In genomic region chr5:157022002-157022401, GRCh38 we compare ENCODE assay signal across 25 cellular contexts. TPM values are rescaled to one million over a fixed set of nuclear protein-coding genes. Genes with fewer than 3 reads are reported as not detected.
DNase-seq lines count a peak whose midpoint lies in the region; ATAC-seq and TF ChIP-seq lines count a peak whose summit lies in the region.
"Had no signal": no experiment of that assay in that cellular context is flagged by ENCODE, and none has a peak within 500 bp of the region (broad histone marks: within the 10 kb centered on the region; RNA-seq: fewer than 3 reads in every experiment).

No MANE protein-coding gene starts in this region.

- H3K9ac ChIP-seq in PC-3 (ENCODE audit: low read length): no peak overlapping the region
- H3K9ac ChIP-seq: BLaER1 treated with 17β-estradiol and CSF1 and Interleukin-3, amounts not matched to agents 10 nM and 100 nM had no signal

- no peak overlapping the region for H3K4me3 Mint-ChIP-seq in activated T-helper 1 cell treated with anti-CD3 and anti-CD28 coated beads, Interleukin-12 subunit alpha, Interleukin-12 subunit beta, Interleukin-2, Interleukin-4 antibody, amounts not matched to agents 30 ng/mL and 10 ng/mL and 1 ng/mL, durations not matched to agents 14 hours and 24 hours and 36 hours
- H3K4me3 Mint-ChIP-seq in natural killer cell treated with Interleukin-12 subunit alpha and Interleukin-12 subunit beta and Interleukin-15 and Interleukin-18, amount 100 ng/mL, for 72 hours: peak overlapping the region; percentile 60
- no peak overlapping the region for H3K4me3 Mint-ChIP-seq in stimulated activated naive CD8-positive, alpha-beta T cell treated with anti-CD3 and anti-CD28 coated beads, Interleukin-15, amount 100 ng/mL, for 72 hours
- H3K4me3 Mint-ChIP-seq: H9, HFFc6 had no signal

- H2AFZ ChIP-seq in PC-3 (ENCODE audit: low read length): no peak overlapping the region

- H4K20me1 ChIP-seq in PC-3 (ENCODE audit: low read length): no peaks in the 10 kb centered on the region
- H4K20me1 ChIP-seq: BLaER1 treated with 17β-estradiol and CSF1 and Interleukin-3, amounts not matched to agents 10 nM and 100 nM had no signal

- peaks cover 11 to 13% of the 10 kb centered on the region in 2 donors for H3K9me3 Mint-ChIP-seq in activated naive CD4-positive, alpha-beta T cell treated with anti-CD3 and anti-CD28 coated beads, Interleukin-2, amount 50 U/mL, for 72 hours
- H3K9me3 Mint-ChIP-seq in activated T-helper 1 cell treated with anti-CD3 and anti-CD28 coated beads, Interleukin-12 subunit alpha, Interleukin-12 subunit beta, Interleukin-2, Interleukin-4 antibody, amounts not matched to agents 30 ng/mL and 10 ng/mL and 1 ng/mL, durations not matched to agents 14 hours and 24 hours and 36 hours: peaks cover 25% of the 10 kb centered on the region
- H3K9me3 Mint-ChIP-seq in natural killer cell treated with Interleukin-12 subunit alpha and Interleukin-12 subunit beta and Interleukin-15 and Interleukin-18, amount 100 ng/mL, for 72 hours: peaks cover 8% of the 10 kb centered on the region
- H3K9me3 Mint-ChIP-seq in stimulated activated naive CD8-positive, alpha-beta T cell treated with anti-CD3 and anti-CD28 coated beads, Interleukin-15, amount 100 ng/mL, for 72 hours: peaks cover 6 to 18% of the 10 kb centered on the region in 2 donors

- no peaks in the 10 kb centered on the region for H3F3A ChIP-seq in PC-3 (ENCODE audit: low read length, unreplicated experiment)

- peaks cover 34% of the 10 kb centered on the region for H3K4me1 ChIP-seq in PC-3 (ENCODE audit: insufficient read depth, low read length)
- H3K4me1 ChIP-seq: BLaER1 treated with 17β-estradiol and CSF1 and Interleukin-3, amounts not matched to agents 10 nM and 100 nM had no signal

- H3K4me1 Mint-ChIP-seq in activated T-helper 1 cell treated with anti-CD3 and anti-CD28 coated beads, Interleukin-12 subunit alpha, Interleukin-12 subunit beta, Interleukin-2, Interleukin-4 antibody, amounts not matched to agents 30 ng/mL and 10 ng/mL and 1 ng/mL, durations not matched to agents 14 hours and 24 hours and 36 hours (ENCODE audit: low read depth): peaks cover 66% of the 10 kb centered on the region
- H3K4me1 Mint-ChIP-seq in natural killer cell treated with Interleukin-12 subunit alpha and Interleukin-12 subunit beta and Interleukin-15 and Interleukin-18, amount 100 ng/mL, for 72 hours (ENCODE audit: low read depth in 2 of 2): peaks cover 59 to 71% of the 10 kb centered on the region in 2 donors
- H3K4me1 Mint-ChIP-seq in stimulated activated naive CD8-positive, alpha-beta T cell treated with anti-CD3 and anti-CD28 coated beads, Interleukin-15, amount 100 ng/mL, for 72 hours: peaks cover 51% of the 10 kb centered on the region

- H3K36me3 Mint-ChIP-seq in activated naive CD4-positive, alpha-beta T cell treated with anti-CD3 and anti-CD28 coated beads, Interleukin-2, amount 50 U/mL, for 72 hours: peaks cover 18 to 29% of the 10 kb centered on the region in 2 donors
- H3K36me3 Mint-ChIP-seq in activated T-helper 1 cell treated with anti-CD3 and anti-CD28 coated beads, Interleukin-12 subunit alpha, Interleukin-12 subunit beta, Interleukin-2, Interleukin-4 antibody, amounts not matched to agents 30 ng/mL and 10 ng/mL and 1 ng/mL, durations not matched to agents 14 hours and 24 hours and 36 hours (ENCODE audit: low read depth): peaks cover 27% of the 10 kb centered on the region
- peaks cover 21% of the 10 kb centered on the region for H3K36me3 Mint-ChIP-seq in natural killer cell treated with Interleukin-12 subunit alpha and Interleukin-12 subunit beta and Interleukin-15 and Interleukin-18, amount 100 ng/mL, for 72 hours

- H3K27ac ChIP-seq in PC-3 (ENCODE audit: low read length): peak overlapping the region; percentile 31; the same call in 1 of the 2 replicates
- H3K27ac ChIP-seq: BLaER1 treated with 17β-estradiol and CSF1 and Interleukin-3, amounts not matched to agents 10 nM and 100 nM had no signal

- intact Hi-C loops in PC-3 (cut with micrococcal nuclease): loop anchor here (10.0 kb wide), 1 partner anchor 127 kb away; no protein-coding TSS in a partner anchor
- intact Hi-C loops in activated T-helper 1 cell treated with anti-CD3 and anti-CD28 coated beads, Interleukin-12 subunit alpha, Interleukin-12 subunit beta, Interleukin-2, Interleukin-4 antibody, amounts not matched to agents 30 ng/mL and 10 ng/mL and 1 ng/mL, durations not matched to agents 14 hours and 24 hours and 36 hours (cut with micrococcal nuclease): no loop called here

- BruUV-seq in PC-3 (replicated peaks; lab: Mats Ljungman, UMichigan): no TSS peak

- no peaks in the 10 kb centered on the region for H3K79me2 ChIP-seq in PC-3 (ENCODE audit: low read length)

- TF ChIP-seq CTCF in PC-3 (conservative IDR thresholded peaks at IDR 0.05; ENCODE audit: low read depth, low read length): no peak

- peak overlapping the region; percentile 27; the same call in 1 of the 2 replicates for H3K4me2 ChIP-seq in PC-3 (ENCODE audit: low read length)
- H3K4me2 ChIP-seq: BLaER1 treated with 17β-estradiol and CSF1 and Interleukin-3, amounts not matched to agents 10 nM and 100 nM had no signal

- no peak for ATAC-seq in activated naive CD4-positive, alpha-beta T cell treated with anti-CD3 and anti-CD28 coated beads, Interleukin-2, amount 50 U/mL, for 72 hours
- ATAC-seq in PC-3 (peak; percentile 73), HG03354 (IDR thresholded peaks at IDR 0.05; ENCODE audit: poor library complexity, severe bottlenecking, unreplicated experiment) (no peak)
- ATAC-seq in natural killer cell treated with Interleukin-12 subunit alpha and Interleukin-12 subunit beta and Interleukin-15 and Interleukin-18, amount 100 ng/mL, for 72 hours: no peak
- no peak for ATAC-seq in stimulated activated naive CD8-positive, alpha-beta T cell treated with anti-CD3 and anti-CD28 coated beads, Interleukin-15, amount 100 ng/mL, for 72 hours
- ATAC-seq: GM12878, K562 had no signal

- no peaks in the 10 kb centered on the region for H3K36me3 ChIP-seq in PC-3 (ENCODE audit: low read depth, low read length)
- H3K36me3 ChIP-seq: BLaER1 treated with 17β-estradiol and CSF1 and Interleukin-3, amounts not matched to agents 10 nM and 100 nM; MG63 had no signal

- H3K27ac Mint-ChIP-seq in activated naive CD4-positive, alpha-beta T cell treated with anti-CD3 and anti-CD28 coated beads, Interleukin-2, amount 50 U/mL, for 72 hours: peak overlapping the region; percentile 4 to 14
- H3K27ac Mint-ChIP-seq in activated T-helper 1 cell treated with anti-CD3 and anti-CD28 coated beads, Interleukin-12 subunit alpha, Interleukin-12 subunit beta, Interleukin-2, Interleukin-4 antibody, amounts not matched to agents 30 ng/mL and 10 ng/mL and 1 ng/mL, durations not matched to agents 14 hours and 24 hours and 36 hours: peak overlapping the region; percentile 90
- H3K27ac Mint-ChIP-seq in natural killer cell treated with Interleukin-12 subunit alpha and Interleukin-12 subunit beta and Interleukin-15 and Interleukin-18, amount 100 ng/mL, for 72 hours: peak overlapping the region; percentile 89 to 91
- H3K27ac Mint-ChIP-seq in stimulated activated naive CD8-positive, alpha-beta T cell treated with anti-CD3 and anti-CD28 coated beads, Interleukin-15, amount 100 ng/mL, for 72 hours: peak overlapping the region in 1 of 2 donors; percentile 43
- H3K27ac Mint-ChIP-seq: CD4-positive, alpha-beta memory T cell; HFFc6 had no signal

- peaks cover 3% of the 10 kb centered on the region for H3K27me3 Mint-ChIP-seq in activated T-helper 1 cell treated with anti-CD3 and anti-CD28 coated beads, Interleukin-12 subunit alpha, Interleukin-12 subunit beta, Interleukin-2, Interleukin-4 antibody, amounts not matched to agents 30 ng/mL and 10 ng/mL and 1 ng/mL, durations not matched to agents 14 hours and 24 hours and 36 hours (ENCODE audit: insufficient read depth)
- no peaks in the 10 kb centered on the region for H3K27me3 Mint-ChIP-seq in natural killer cell treated with Interleukin-12 subunit alpha and Interleukin-12 subunit beta and Interleukin-15 and Interleukin-18, amount 100 ng/mL, for 72 hours
- no peaks in the 10 kb centered on the region for H3K27me3 Mint-ChIP-seq in stimulated activated naive CD8-positive, alpha-beta T cell treated with anti-CD3 and anti-CD28 coated beads, Interleukin-15, amount 100 ng/mL, for 72 hours
- H3K27me3 Mint-ChIP-seq: CD4-positive, alpha-beta memory T cell had no signal

- CTCF ChIA-PET in PC-3 (lab: Charles Lee): no interaction called here

- H3K9me2 ChIP-seq in PC-3 (replicated peaks; ENCODE audit: low read length): no peaks in the 10 kb centered on the region

- POLR2A ChIA-PET in PC-3 (lab: Charles Lee; ENCODE audit: unreplicated experiment): no interaction called here

- no peaks in the 10 kb centered on the region; the same call in 1 of the 2 replicates for H3K9me3 ChIP-seq in PC-3 (ENCODE audit: low read length)
- H3K9me3 ChIP-seq: MG63 had no signal

- no peak for DNase-seq in activated naive CD4-positive, alpha-beta T cell treated with anti-CD3 and anti-CD28 coated beads, Interleukin-2, amount 50 U/mL, for 72 hours (ENCODE audit: low spot score in 2 of 2)
- DNase-seq in activated naive CD4-positive, alpha-beta T cell treated with anti-CD3 and anti-CD28 coated beads, Interleukin-2, amount 50 U/mL, for 16 hours: no peak
- peak; percentile 84 for DNase-seq in PC-3
- no peak for DNase-seq in activated T-helper 1 cell treated with anti-CD3 and anti-CD28 coated beads, Interleukin-12 subunit alpha, Interleukin-12 subunit beta, Interleukin-2, Interleukin-4 antibody, amounts not matched to agents 30 ng/mL and 10 ng/mL and 1 ng/mL, durations not matched to agents 14 hours and 24 hours and 36 hours (ENCODE audit: low spot score)
- no peak for DNase-seq in natural killer cell treated with Interleukin-12 subunit alpha and Interleukin-12 subunit beta and Interleukin-15 and Interleukin-18, amount 100 ng/mL, for 72 hours (ENCODE audit: low spot score)
- DNase-seq in stimulated activated naive CD8-positive, alpha-beta T cell treated with anti-CD3 and anti-CD28 coated beads, Interleukin-15, amount 100 ng/mL, for 72 hours: no peak
- DNase-seq: ACHN; CD4-positive, alpha-beta memory T cell; DND-41; H9; HFFc6; MG63; NCI-H1417 treated with DMSO at 0.1 percent for 48 hours; NCI-H187; NCI-H2107; NCI-H446 treated with DMSO at 0.1 percent for 48 hours; NCI-H526 treated with DMSO at 0.1 percent for 48 hours; OCI-M1; SHP77 treated with DMSO at 0.1 percent for 48 hours had no signal

- no peaks in the 10 kb centered on the region for H3K27me3 ChIP-seq in PC-3 (ENCODE audit: low read length)
- H3K27me3 ChIP-seq: BLaER1 treated with 17β-estradiol and CSF1 and Interleukin-3, amounts not matched to agents 10 nM and 100 nM; MG63 had no signal

- no peak overlapping the region for H3K4me3 ChIP-seq in PC-3 (ENCODE audit: low read length)
- H3K4me3 ChIP-seq: BLaER1 treated with 17β-estradiol and CSF1 and Interleukin-3, amounts not matched to agents 10 nM and 100 nM; GM12878; K562; MG63 had no signal

RNA-seq across cellular contexts. Expression of gene HAVCR1, which starts 36.9 kb away (rescaled TPM):
- total RNA-seq in activated naive CD4-positive, alpha-beta T cell treated with anti-CD3 and anti-CD28 coated beads, Interleukin-2, amount 50 U/mL, for 72 hours: under 1 TPM; 0.72 to 0.96 TPM
- not detected in 2 replicates for total RNA-seq in PC-3 (2014; rRNA removed)
- total RNA-seq in activated T-helper 1 cell treated with anti-CD3 and anti-CD28 coated beads, Interleukin-12 subunit alpha, Interleukin-12 subunit beta, Interleukin-2, Interleukin-4 antibody, amounts not matched to agents 30 ng/mL and 10 ng/mL and 1 ng/mL, durations not matched to agents 14 hours and 24 hours and 36 hours: 2.4 and 2.5 TPM in 2 replicates
- total RNA-seq in natural killer cell treated with Interleukin-12 subunit alpha and Interleukin-12 subunit beta and Interleukin-15 and Interleukin-18, amount 100 ng/mL, for 72 hours: 10 to 100 TPM; 23.9 to 26.5 TPM
- total RNA-seq: H9, HFFc6, K562, LHCN-M2, RPMI7951 had no signal

RNA-seq across cellular contexts. Expression of gene TIMD4, which starts 59.0 kb away (rescaled TPM):
- 10 to 100 TPM in 1 of 2 donors, 1 to 10 TPM in 1; 8.4 to 12.3 TPM for total RNA-seq in activated naive CD4-positive, alpha-beta T cell treated with anti-CD3 and anti-CD28 coated beads, Interleukin-2, amount 50 U/mL, for 72 hours
- not detected in 2 replicates for total RNA-seq in PC-3 (2014; rRNA removed)
- total RNA-seq in activated T-helper 1 cell treated with anti-CD3 and anti-CD28 coated beads, Interleukin-12 subunit alpha, Interleukin-12 subunit beta, Interleukin-2, Interleukin-4 antibody, amounts not matched to agents 30 ng/mL and 10 ng/mL and 1 ng/mL, durations not matched to agents 14 hours and 24 hours and 36 hours: 24.5 and 27.3 TPM in 2 replicates
- 10 to 100 TPM in 1 of 2 donors, 1 to 10 TPM in 1; 8.6 to 13.5 TPM for total RNA-seq in natural killer cell treated with Interleukin-12 subunit alpha and Interleukin-12 subunit beta and Interleukin-15 and Interleukin-18, amount 100 ng/mL, for 72 hours
- total RNA-seq: H9, HFFc6, K562, LHCN-M2, RPMI7951 had no signal
